1 cellular context compared by ENCODE assay signal in genomic region chr10:60312818-60313588, GRCh38.
A peak's percentile ranks its signal among the peaks of the same experiment; 100 is the strongest.
TF ChIP-seq lines count a peak whose summit lies in the region.

No MANE protein-coding gene starts in this region.

TF ChIP-seq in K562, 482 proteins besides CTCF, POLR2A, EP300 and RAD21 (continued from another document and continues in another):
- TF ChIP-seq TEAD4 (IDR thresholded peaks at IDR 0.05; ENCODE audit: low read length) = peak; percentile 79
- no peak for TF ChIP-seq TEAD4 (CRISPR knock-in tag; IDR thresholded peaks at IDR 0.05; ENCODE audit: borderline replicate concordance)
- TF ChIP-seq YY1 (IDR thresholded peaks at IDR 0.05; ENCODE audit: borderline replicate concordance in 1 of 3, control insufficient read depth in 1 of 3, extremely low read depth in 1 of 3, insufficient read depth in 3 of 3, insufficient read length in 1 of 3, insufficient replicate concordance in 2 of 3, low read depth in 1 of 3, low read length in 2 of 3) = peak in 1 of 3 experiments; percentile 7
- peak; percentile 73 for TF ChIP-seq GATAD2B (IDR thresholded peaks at IDR 0.05; ENCODE audit: borderline replicate concordance)
- peak; percentile 90 for TF ChIP-seq ZEB2 (IDR thresholded peaks at IDR 0.05)
- peak; percentile 87 for TF ChIP-seq JUND (IDR thresholded peaks at IDR 0.05; ENCODE audit: borderline replicate concordance, low read depth, low read length)
- TF ChIP-seq JUND (tag; IDR thresholded peaks at IDR 0.05; ENCODE audit: borderline replicate concordance, low read depth, low read length) = peak; percentile 89
- TF ChIP-seq ZKSCAN1 (IDR thresholded peaks at IDR 0.05; ENCODE audit: low read depth, low read length) = no peak
- TF ChIP-seq ZNF431 (CRISPR knock-in tag; IDR thresholded peaks at IDR 0.05) = no peak
- TF ChIP-seq NEUROD1 (IDR thresholded peaks at IDR 0.05; ENCODE audit: borderline replicate concordance, low read depth, low read length, partially characterized antibody) = peak; percentile 78
- no peak for TF ChIP-seq MCM7 (IDR thresholded peaks at IDR 0.05)
- peak; percentile 70 for TF ChIP-seq NCOR1 (IDR thresholded peaks at IDR 0.05)
- no peak for TF ChIP-seq KDM2B (CRISPR knock-in tag; IDR thresholded peaks at IDR 0.05)
- TF ChIP-seq HDAC8 (tag; IDR thresholded peaks at IDR 0.05) = no peak
- no peak for TF ChIP-seq RBM14 (IDR thresholded peaks at IDR 0.05; ENCODE audit: borderline replicate concordance, insufficient read depth, low read depth, low read length)
- TF ChIP-seq CSDE1 (IDR thresholded peaks at IDR 0.05) = peak in 1 of 2 experiments; percentile 59; a peak in 1 of 4 replicates
- no peak; the same call in 1 of the 2 replicates for TF ChIP-seq NBN (IDR thresholded peaks at IDR 0.05; ENCODE audit: low read depth)
- TF ChIP-seq BRF1 (IDR thresholded peaks at IDR 0.05; ENCODE audit: borderline replicate concordance, extremely low read depth, insufficient read length) = no peak
- TF ChIP-seq MAFK (IDR thresholded peaks at IDR 0.05; ENCODE audit: low read length) = peak; percentile 97
- TF ChIP-seq SPI1 (IDR thresholded peaks at IDR 0.05; ENCODE audit: borderline replicate concordance, low read depth, low read length) = peak; percentile 41; the same call in 1 of the 2 replicates
- peak; percentile 11 to 70; a peak in 3 of 4 replicates for TF ChIP-seq TRIM24 (IDR thresholded peaks at IDR 0.05)
- peak in 1 of 2 experiments; percentile 89; a peak in 2 of 4 replicates for TF ChIP-seq HDAC1 (IDR thresholded peaks at IDR 0.05)
- peak; percentile 16 for TF ChIP-seq PRDM10 (IDR thresholded peaks at IDR 0.05; ENCODE audit: partially characterized antibody)
- TF ChIP-seq SAFB2 (IDR thresholded peaks at IDR 0.05; ENCODE audit: borderline replicate concordance, low read depth, low read length, severe bottlenecking) = no peak
- peak; percentile 49; the same call in 1 of the 2 replicates for TF ChIP-seq NCOA1 (IDR thresholded peaks at IDR 0.05; ENCODE audit: low read depth)
- TF ChIP-seq THAP7 (CRISPR knock-in tag; IDR thresholded peaks at IDR 0.05) = no peak
- peak; percentile 99 for TF ChIP-seq MAFG (tag; conservative IDR thresholded peaks at IDR 0.05)
- TF ChIP-seq ATF7 (IDR thresholded peaks at IDR 0.05) = peak; percentile 48; the same call in 1 of the 2 replicates
- TF ChIP-seq HDGF (IDR thresholded peaks at IDR 0.05) = peak; percentile 77; the same call in 1 of the 2 replicates
- TF ChIP-seq HMG20B (CRISPR knock-in tag; IDR thresholded peaks at IDR 0.05) = no peak
- 0 out of 2 replicates have a peak, but pooled peaks have one; percentile 11 for TF ChIP-seq ZNF444 (CRISPR knock-in tag; IDR thresholded peaks at IDR 0.05)
- no peak for TF ChIP-seq REST (CRISPR knock-in tag; IDR thresholded peaks at IDR 0.05; ENCODE audit: low read depth)
- peak; percentile 94 for TF ChIP-seq NFE2 (IDR thresholded peaks at IDR 0.05; ENCODE audit: low read depth)
- peak; percentile 27; the same call in 1 of the 2 replicates for TF ChIP-seq NFIC (IDR thresholded peaks at IDR 0.05)
- peak; percentile 77; the same call in 1 of the 2 replicates for TF ChIP-seq ZNF592 (IDR thresholded peaks at IDR 0.05)
- peak; percentile 12; the same call in 1 of the 2 replicates for TF ChIP-seq KLF16 (IDR thresholded peaks at IDR 0.05)
- no peak for TF ChIP-seq ZNF644 (tag; IDR thresholded peaks at IDR 0.05; ENCODE audit: low read depth)
- 0 out of 2 replicates have a peak, but pooled peaks have one; percentile 69 for TF ChIP-seq ZNF395 (CRISPR knock-in tag; IDR thresholded peaks at IDR 0.05)
- peak; percentile 44 for TF ChIP-seq FOXM1 (IDR thresholded peaks at IDR 0.05; ENCODE audit: low read depth)
- TF ChIP-seq FOXM1 (CRISPR knock-in tag; IDR thresholded peaks at IDR 0.05; ENCODE audit: low read depth) = no peak
- peak; percentile 83 for TF ChIP-seq ZNF24 (IDR thresholded peaks at IDR 0.05)
- TF ChIP-seq ZNF830 (CRISPR knock-in tag; IDR thresholded peaks at IDR 0.05) = no peak
- TF ChIP-seq ZNF347 (CRISPR knock-in tag; IDR thresholded peaks at IDR 0.05; ENCODE audit: low read depth) = no peak
- no peak for TF ChIP-seq ATF2 (CRISPR knock-in tag; IDR thresholded peaks at IDR 0.05)
- peak; percentile 47; the same call in 1 of the 2 replicates for TF ChIP-seq ZNF384 (IDR thresholded peaks at IDR 0.05; ENCODE audit: low read depth, low read length)
- TF ChIP-seq THRAP3 (IDR thresholded peaks at IDR 0.05; ENCODE audit: borderline replicate concordance) = 0 out of 2 replicates have a peak, but pooled peaks have one; percentile 38
- TF ChIP-seq ZBTB5 (IDR thresholded peaks at IDR 0.05) = no peak
- TF ChIP-seq SRSF1 (IDR thresholded peaks at IDR 0.05; ENCODE audit: low read depth, low read length) = no peak
- peak; percentile 56 for TF ChIP-seq TAF9B (IDR thresholded peaks at IDR 0.05; ENCODE audit: partially characterized antibody)
